ENCODE assay signal across 27 cellular contexts in the genomic region with DNA sequence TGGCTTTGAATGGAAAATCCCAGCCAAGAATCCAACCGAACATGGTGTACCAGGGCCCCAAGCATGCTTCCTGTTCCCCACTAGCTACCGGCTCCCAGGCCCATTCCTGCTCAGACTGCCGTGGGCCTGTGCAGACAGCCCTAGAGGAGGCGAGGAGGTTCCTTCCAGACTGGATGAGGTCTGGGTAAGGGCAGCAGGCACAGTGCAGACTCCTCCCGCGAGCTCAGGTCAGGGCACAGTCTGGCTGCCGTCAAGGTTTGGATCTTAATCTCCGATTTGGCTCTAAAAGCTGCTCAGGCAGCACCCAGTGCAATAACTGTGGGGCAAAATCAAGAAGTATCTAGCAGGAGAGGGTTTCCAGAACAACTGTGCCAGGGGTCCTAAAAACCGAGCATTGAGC. TPM values are rescaled to one million over a fixed set of nuclear protein-coding genes. Genes with fewer than 3 reads are reported as not detected.
"Had no signal": no experiment of that assay in that cellular context is flagged by ENCODE, and none has a peak within 500 bp of the region (broad histone marks: within the 10 kb centered on the region; RNA-seq: fewer than 3 reads in every experiment).

No MANE protein-coding gene starts in this region.

- H3K36me3 Mint-ChIP-seq: naive thymus-derived CD4-positive, alpha-beta T cell had no signal

- H3K9me2 ChIP-seq: SK-N-SH had no signal

- FAIRE-seq: endothelial cell of umbilical vein, kidney had no signal

- ATAC-seq: activated CD8-positive, alpha-beta T cell treated with anti-CD3 and anti-CD28 coated beads, Interleukin-2, amount 10 ng/mL, durations not matched to agents 7 days and 5 days; activated naive CD8-positive, alpha-beta T cell treated with anti-CD3 and anti-CD28 coated beads, Interleukin-2, amount 50 U/mL, for 24 hours; gastroesophageal sphincter; heart left ventricle; left lung; naive thymus-derived CD4-positive, alpha-beta T cell; psoas muscle; right cardiac atrium had no signal

- H3K9me3 Mint-ChIP-seq: activated CD4-positive, alpha-beta T cell treated with anti-CD3 and anti-CD28 coated beads, Interleukin-2, amount 10 ng/mL, durations not matched to agents 7 days and 5 days; activated naive CD8-positive, alpha-beta T cell treated with anti-CD3 and anti-CD28 coated beads, Interleukin-2, amount 50 U/mL, for 24 hours; activated T-helper 1 cell treated with anti-CD3 and anti-CD28 coated beads, Interleukin-12 subunit alpha, Interleukin-12 subunit beta, Interleukin-2, Interleukin-4 antibody, amounts not matched to agents 30 ng/mL and 10 ng/mL and 1 ng/mL, durations not matched to agents 14 hours and 24 hours and 36 hours; dendritic cell treated with granulocyte-macrophage colony-stimulating factor and Interleukin-4, amounts not matched to agents 40 ng/mL and 50 ng/mL, for 4 days; naive thymus-derived CD4-positive, alpha-beta T cell; neural crest cell had no signal

- H3K27me3 ChIP-seq: esophagus squamous epithelium, gastroesophageal sphincter, heart left ventricle, left lung, stomach, upper lobe of left lung had no signal

- H3K9ac ChIP-seq: SK-N-SH had no signal

- H3K4me3 ChIP-seq: esophagus squamous epithelium, gastroesophageal sphincter, heart left ventricle, left lung, lung, psoas muscle, skin epidermis, stomach, upper lobe of left lung had no signal

- DNase-seq: activated CD4-positive, alpha-beta T cell treated with anti-CD3 and anti-CD28 coated beads, Interleukin-2, amount 10 ng/mL, durations not matched to agents 7 days and 5 days; activated CD4-positive, CD25-positive, alpha-beta regulatory T cell treated with anti-CD3 and anti-CD28 coated beads, Interleukin-2, amount 50 U/mL, for 72 hours; activated CD8-positive, alpha-beta T cell treated with anti-CD3 and anti-CD28 coated beads, Interleukin-2, amount 10 ng/mL, durations not matched to agents 7 days and 5 days; activated gamma-delta T cell; activated naive CD4-positive, alpha-beta T cell treated with anti-CD3 and anti-CD28 coated beads, Interleukin-2, amount 50 U/mL, for 16 hours; activated naive CD8-positive, alpha-beta T cell treated with anti-CD3 and anti-CD28 coated beads, Interleukin-2, amount 50 U/mL, for 24 hours; caudate nucleus; effector memory CD4-positive, alpha-beta T cell; esophagus squamous epithelium; heart left ventricle; kidney; left lung; naive thymus-derived CD4-positive, alpha-beta T cell; psoas muscle; right cardiac atrium; SK-N-SH; stimulated activated CD4-positive, alpha-beta T cell treated with anti-CD3 and anti-CD28 coated beads, Interleukin-1b, Interleukin-23, amount 100 ng/mL, for 48 hours; stomach; T-helper 2 cell had no signal

- H3K36me3 ChIP-seq: esophagus squamous epithelium, gastroesophageal sphincter, heart left ventricle, left lung, stomach, upper lobe of left lung had no signal

- H3K27ac Mint-ChIP-seq: activated CD4-positive, alpha-beta T cell treated with anti-CD3 and anti-CD28 coated beads, Interleukin-2, amount 10 ng/mL, durations not matched to agents 7 days and 5 days; activated CD8-positive, alpha-beta T cell treated with anti-CD3 and anti-CD28 coated beads, Interleukin-2, amount 10 ng/mL, durations not matched to agents 7 days and 5 days; activated naive CD8-positive, alpha-beta T cell treated with anti-CD3 and anti-CD28 coated beads, Interleukin-2, amount 50 U/mL, for 24 hours; activated T-helper 1 cell treated with anti-CD3 and anti-CD28 coated beads, Interleukin-12 subunit alpha, Interleukin-12 subunit beta, Interleukin-2, Interleukin-4 antibody, amounts not matched to agents 30 ng/mL and 10 ng/mL and 1 ng/mL, durations not matched to agents 14 hours and 24 hours and 36 hours; dendritic cell treated with granulocyte-macrophage colony-stimulating factor and Interleukin-4, amounts not matched to agents 40 ng/mL and 50 ng/mL, for 4 days; naive thymus-derived CD4-positive, alpha-beta T cell had no signal

- H3K4me1 Mint-ChIP-seq: activated CD4-positive, alpha-beta T cell treated with anti-CD3 and anti-CD28 coated beads, Interleukin-2, amount 10 ng/mL, durations not matched to agents 7 days and 5 days; activated naive CD8-positive, alpha-beta T cell treated with anti-CD3 and anti-CD28 coated beads, Interleukin-2, amount 50 U/mL, for 24 hours; naive thymus-derived CD4-positive, alpha-beta T cell had no signal

- H3K4me3 Mint-ChIP-seq: activated CD4-positive, alpha-beta T cell treated with anti-CD3 and anti-CD28 coated beads, Interleukin-2, amount 10 ng/mL, durations not matched to agents 7 days and 5 days; activated CD8-positive, alpha-beta T cell treated with anti-CD3 and anti-CD28 coated beads, Interleukin-2, amount 10 ng/mL, durations not matched to agents 7 days and 5 days; activated naive CD8-positive, alpha-beta T cell treated with anti-CD3 and anti-CD28 coated beads, Interleukin-2, amount 50 U/mL, for 24 hours; activated T-helper 1 cell treated with anti-CD3 and anti-CD28 coated beads, Interleukin-12 subunit alpha, Interleukin-12 subunit beta, Interleukin-2, Interleukin-4 antibody, amounts not matched to agents 30 ng/mL and 10 ng/mL and 1 ng/mL, durations not matched to agents 14 hours and 24 hours and 36 hours; dendritic cell treated with granulocyte-macrophage colony-stimulating factor and Interleukin-4, amounts not matched to agents 40 ng/mL and 50 ng/mL, for 4 days; naive thymus-derived CD4-positive, alpha-beta T cell; neural crest cell had no signal

- H3K27me3 Mint-ChIP-seq: activated CD4-positive, alpha-beta T cell treated with anti-CD3 and anti-CD28 coated beads, Interleukin-2, amount 10 ng/mL, durations not matched to agents 7 days and 5 days; activated naive CD8-positive, alpha-beta T cell treated with anti-CD3 and anti-CD28 coated beads, Interleukin-2, amount 50 U/mL, for 24 hours; dendritic cell treated with granulocyte-macrophage colony-stimulating factor and Interleukin-4, amounts not matched to agents 40 ng/mL and 50 ng/mL, for 4 days; naive thymus-derived CD4-positive, alpha-beta T cell had no signal

- H3K9me3 ChIP-seq: esophagus squamous epithelium, gastroesophageal sphincter, heart left ventricle, left lung, psoas muscle, SK-N-SH, stomach, upper lobe of left lung had no signal

- H3K4me1 ChIP-seq: esophagus squamous epithelium, gastroesophageal sphincter, heart left ventricle, left lung, psoas muscle, stomach, upper lobe of left lung had no signal

- H3K4me2 ChIP-seq: SK-N-SH had no signal

- H3K27ac ChIP-seq: esophagus squamous epithelium, gastroesophageal sphincter, heart left ventricle, left lung, psoas muscle, skin epidermis, stomach, upper lobe of left lung had no signal

RNA-seq across cellular contexts. Expression of gene TTR, which starts 19.3 kb away (rescaled TPM):
- total RNA-seq: activated CD4-positive, alpha-beta T cell treated with anti-CD3 and anti-CD28 coated beads, Interleukin-2, amount 10 ng/mL, durations not matched to agents 7 days and 5 days; activated CD8-positive, alpha-beta T cell treated with anti-CD3 and anti-CD28 coated beads, Interleukin-2, amount 10 ng/mL, durations not matched to agents 7 days and 5 days; activated T-helper 1 cell treated with anti-CD3 and anti-CD28 coated beads, Interleukin-12 subunit alpha, Interleukin-12 subunit beta, Interleukin-2, Interleukin-4 antibody, amounts not matched to agents 30 ng/mL and 10 ng/mL and 1 ng/mL, durations not matched to agents 14 hours and 24 hours and 36 hours; endothelial cell of umbilical vein; esophagus squamous epithelium; gastroesophageal sphincter; heart left ventricle; kidney; left lung; naive thymus-derived CD4-positive, alpha-beta T cell; neural crest cell; psoas muscle had no signal
- polyA plus RNA-seq: endothelial cell of umbilical vein; naive thymus-derived CD4-positive, alpha-beta T cell; SK-N-SH had no signal
